Comparison of ENCODE assay signal across 10 cellular contexts in the genomic region with DNA sequence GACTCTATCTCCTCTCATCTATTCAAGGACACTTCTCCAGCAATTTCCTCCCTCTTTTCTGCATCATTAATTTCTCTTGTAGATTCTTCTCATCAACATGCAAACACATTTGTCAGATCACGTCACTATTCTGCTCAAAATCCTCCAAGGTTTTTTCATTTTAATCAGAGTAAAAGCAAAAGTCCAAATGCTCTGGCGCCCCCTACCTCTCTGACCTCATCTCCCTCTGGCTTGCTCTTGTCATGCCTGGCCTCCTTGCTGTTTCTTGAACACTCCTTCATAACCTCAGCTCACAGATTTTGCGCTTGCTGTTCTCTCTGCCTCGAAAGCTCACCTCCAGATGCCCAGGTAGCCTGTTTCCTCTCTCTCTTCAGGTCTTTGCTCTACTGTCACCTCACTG. TPM values are rescaled to one million over a fixed set of nuclear protein-coding genes. Genes with fewer than 3 reads are reported as not detected.
DNase-seq lines count a peak whose midpoint lies in the region; ATAC-seq and TF ChIP-seq lines count a peak whose summit lies in the region.
"Had no signal": no experiment of that assay in that cellular context is flagged by ENCODE, and none has a peak within 500 bp of the region (broad histone marks: within the 10 kb centered on the region; RNA-seq: fewer than 3 reads in every experiment).

No MANE protein-coding gene starts in this region.

- no peak overlapping the region for H2AFZ ChIP-seq in SK-N-SH (ENCODE audit: low read depth)

- peak; percentile 47 for TF ChIP-seq RAD21 in SK-N-SH (IDR thresholded peaks at IDR 0.05; ENCODE audit: low read length)

- no peaks in the 10 kb centered on the region for H3K9me3 ChIP-seq in SK-N-SH
- H3K9me3 ChIP-seq: neutrophil, thoracic aorta had no signal

- CTCF ChIA-PET in SK-N-SH (lab: Yijun Ruan, JAX), result interaction anchor here (0.8 to 2.1 kb wide), 11 partner anchors 10 to 285 kb away, joined by 3 to 13 read pairs (median 3); a partner anchor contains a TSS

- TF ChIP-seq EP300 in SK-N-SH (IDR thresholded peaks at IDR 0.05; ENCODE audit: borderline replicate concordance in 1 of 2, low read depth in 1 of 2, low read length in 1 of 2), result no peak

- peak; percentile 19 for DNase-seq in ACHN
- DNase-seq in ELR (ENCODE audit: low read depth), result peak; percentile 25
- DNase-seq in SK-N-SH, result peak; percentile 24
- no peak for DNase-seq in foreskin keratinocyte
- DNase-seq in putamen (ENCODE audit: low spot score), result no peak

- TF ChIP-seq CTCF in SK-N-SH (IDR thresholded peaks at IDR 0.05) (peak; percentile 61), foreskin keratinocyte (conservative IDR thresholded peaks at IDR 0.05) (peak; percentile 57)

- in situ Hi-C loops in ACHN (cut with HindIII; ENCODE audit: low pct_ligation_motif_present, low pct_unique_long_range_greater_than_20kb, low sequenced_read_pairs), result no loop called here

- no peak overlapping the region for H3K27ac ChIP-seq in SK-N-SH (ENCODE audit: low read depth in 2 of 2, low read length in 1 of 2)
- H3K27ac ChIP-seq in foreskin keratinocyte, result no peak overlapping the region
- H3K27ac ChIP-seq: neutrophil, thoracic aorta had no signal

- H3K4me1 ChIP-seq in SK-N-SH (ENCODE audit: control insufficient read depth in 1 of 2, insufficient read depth in 2 of 2, low read depth in 1 of 2, low read length in 1 of 2) (no peaks in the 10 kb centered on the region), foreskin keratinocyte (no peaks in the 10 kb centered on the region)

- H3K9me2 ChIP-seq in SK-N-SH, result no peaks in the 10 kb centered on the region

- no peak overlapping the region for H3K9ac ChIP-seq in SK-N-SH

- no peaks in the 10 kb centered on the region for H3K79me2 ChIP-seq in SK-N-SH (ENCODE audit: insufficient read depth)

- POLR2A ChIA-PET in SK-N-SH (lab: Yijun Ruan, JAX), result no interaction called here

- H3K4me2 ChIP-seq in SK-N-SH, result no peak overlapping the region

- 80% methylated on average over 4 of the region's 4 CpGs for WGBS in SK-N-SH (ENCODE audit: low lambda C conversion rate)

- H3K27me3 ChIP-seq in SK-N-SH (ENCODE audit: insufficient read depth) (no peaks in the 10 kb centered on the region), foreskin keratinocyte (no peaks in the 10 kb centered on the region)
- H3K27me3 ChIP-seq: neutrophil had no signal

- ATAC-seq in foreskin keratinocyte, result no peak
- no peak for ATAC-seq in GM18502 (IDR thresholded peaks at IDR 0.05; ENCODE audit: poor library complexity, unreplicated experiment)
- no peak for ATAC-seq in HG03442 (IDR thresholded peaks at IDR 0.05; ENCODE audit: unreplicated experiment)
- no peak for ATAC-seq in HG02623 (IDR thresholded peaks at IDR 0.05; ENCODE audit: unreplicated experiment)

- H3K4me3 ChIP-seq in SK-N-SH (ENCODE audit: low read depth in 2 of 2, low read length in 1 of 2), result no peak overlapping the region
- H3K4me3 ChIP-seq: thoracic aorta had no signal

- peaks cover 50% of the 10 kb centered on the region in 2 experiments for H3K36me3 ChIP-seq in SK-N-SH (replicated peaks in 1 of 2; ENCODE audit: control insufficient read depth in 1 of 2, insufficient read depth in 2 of 2, low read length in 1 of 2)

- H4K20me1 ChIP-seq in SK-N-SH (ENCODE audit: insufficient read depth), result no peaks in the 10 kb centered on the region

- H3F3A ChIP-seq in SK-N-SH (replicated peaks; ENCODE audit: insufficient read depth), result peaks cover 11% of the 10 kb centered on the region

TF ChIP-seq in SK-N-SH, 30 proteins besides CTCF, POLR2A, EP300 and RAD21:
- TF ChIP-seq SMC3 (IDR thresholded peaks at IDR 0.05; ENCODE audit: low read depth, low read length) (peak; percentile 6; the same call in 1 of the 2 replicates), TAF1 (IDR thresholded peaks at IDR 0.05; ENCODE audit: borderline replicate concordance, low read depth, low read length) (no peak)

RNA-seq across cellular contexts. Expression of a gene that starts 22.4 kb away (rescaled TPM):
- polyA plus RNA-seq in SK-N-SH (2012; rRNA removed) (89.6 and 110 TPM in 2 replicates), foreskin keratinocyte (82.1 and 90.6 TPM in 2 replicates)
- polyA plus RNA-seq in SK-N-SH (2012; cell fraction: cytosol; rRNA removed), result 107 TPM in 2 replicates
- 68.8 and 95.0 TPM in 2 replicates for polyA plus RNA-seq in SK-N-SH (2012; cell fraction: nucleus; rRNA removed)
- 107 and 110 TPM in 2 replicates for total RNA-seq in foreskin keratinocyte

RNA-seq across cellular contexts. Expression of a gene that starts 32.0 kb away (rescaled TPM):
- polyA plus RNA-seq in SK-N-SH (2012; rRNA removed), result not detected in 2 replicates
- not detected in 2 replicates for polyA plus RNA-seq in SK-N-SH (2012; cell fraction: cytosol; rRNA removed)
- not detected in 2 replicates for polyA plus RNA-seq in SK-N-SH (2012; cell fraction: nucleus; rRNA removed)
- not detected in 2 replicates for total RNA-seq in foreskin keratinocyte
- not detected in 2 replicates for polyA plus RNA-seq in foreskin keratinocyte
- total RNA-seq: thoracic aorta had no signal

Comparison
In these comparisons a context has a peak if more than half of its experiments do, and no peak if none do; other contexts are left out.
1. DNase-seq: peak in ACHN (single experiment), ELR (single experiment) and SK-N-SH (single experiment); none in foreskin keratinocyte (0 of 2) and putamen (single experiment).